8 cellular contexts compared by ENCODE assay signal in the genomic region with DNA sequence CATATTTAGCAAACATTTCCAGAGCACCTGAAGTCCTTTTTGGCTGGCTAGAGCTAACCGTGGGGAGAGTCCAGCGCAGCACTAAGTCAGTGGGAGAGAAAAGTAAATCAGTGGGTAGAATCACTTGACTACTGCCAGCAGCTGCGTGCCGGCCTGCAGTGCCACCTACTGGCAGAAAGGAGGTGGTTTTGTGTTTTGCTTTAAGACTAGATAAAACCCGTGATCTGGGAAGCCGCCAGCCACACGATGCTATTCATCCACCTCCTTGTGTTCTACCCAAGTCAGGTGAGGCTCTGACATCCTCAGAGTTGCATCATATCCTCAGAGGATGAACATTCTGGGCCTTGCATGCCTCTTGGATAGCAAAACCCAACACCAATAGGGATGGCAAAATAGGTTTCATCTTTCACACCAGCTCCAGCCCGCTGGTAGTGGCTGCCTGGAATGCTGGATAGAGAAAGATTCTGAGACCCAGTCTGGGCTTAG. TPM values are rescaled to one million over a fixed set of nuclear protein-coding genes. Genes with fewer than 3 reads are reported as not detected.
DNase-seq lines count a peak whose midpoint lies in the region; ATAC-seq and TF ChIP-seq lines count a peak whose summit lies in the region.

No MANE protein-coding gene starts in this region.

- H3K36me3 ChIP-seq in DND-41 (ENCODE audit: insufficient read depth, low read length) (no peaks in the 10 kb centered on the region), SJSA1 (no peaks in the 10 kb centered on the region), parathyroid adenoma (ENCODE audit: control insufficient read depth, insufficient read depth, low read length) (no peaks in the 10 kb centered on the region), thyroid gland (no peaks in the 10 kb centered on the region)

- H2AFZ ChIP-seq in DND-41 (ENCODE audit: low read depth, low read length) = no peak overlapping the region
- H2AFZ ChIP-seq in parathyroid adenoma = no peak overlapping the region

- WGBS in thyroid gland, 2 donors = 7% methylated on average over 8 of the region's 8 CpGs

- no peaks in the 10 kb centered on the region for H3K79me2 ChIP-seq in DND-41 (ENCODE audit: insufficient read depth, low read length)
- no peaks in the 10 kb centered on the region for H3K79me2 ChIP-seq in parathyroid adenoma

- H3K9me3 ChIP-seq in DND-41 (ENCODE audit: insufficient read depth, low read length, severe bottlenecking) = no peaks in the 10 kb centered on the region
- H3K9me3 ChIP-seq in SJSA1 (replicated peaks) = no peaks in the 10 kb centered on the region
- H3K9me3 ChIP-seq in parathyroid adenoma (ENCODE audit: control insufficient read depth, low read length) = no peaks in the 10 kb centered on the region
- no peaks in the 10 kb centered on the region for H3K9me3 ChIP-seq in thyroid gland

- H3K9ac ChIP-seq in DND-41 (ENCODE audit: low read depth, low read length) = no peak overlapping the region
- no peak overlapping the region for H3K9ac ChIP-seq in parathyroid adenoma

- TF ChIP-seq CTCF in DND-41 (IDR thresholded peaks at IDR 0.05; ENCODE audit: borderline replicate concordance, extremely low read depth, low read length, poor library complexity, severe bottlenecking) (peak; percentile 89), LNCAP (IDR thresholded peaks at IDR 0.05) (peak; percentile 91), parathyroid adenoma (IDR thresholded peaks at IDR 0.05) (peak; percentile 79), thyroid gland (IDR thresholded peaks at IDR 0.05) (peak; percentile 72 to 92 (median 82))

- no peak overlapping the region for H3K4me3 ChIP-seq in DND-41 (ENCODE audit: low read depth in 1 of 2, low read length in 2 of 2)
- H3K4me3 ChIP-seq in SJSA1 = no peak overlapping the region
- H3K4me3 ChIP-seq in parathyroid adenoma (ENCODE audit: low read depth, low read length) = no peak overlapping the region
- no peak overlapping the region for H3K4me3 ChIP-seq in thyroid gland (replicated peaks in 1 of 3)

- no peak overlapping the region for H3K27ac ChIP-seq in DND-41 (ENCODE audit: low read length)
- H3K27ac ChIP-seq in SJSA1 = no peak overlapping the region
- H3K27ac ChIP-seq in parathyroid adenoma = no peak overlapping the region
- H3K27ac ChIP-seq in thyroid gland = no peak overlapping the region

- intact Hi-C loops in thyroid gland (cut with DNase I) = loop anchor here (2.0 kb wide), 1 partner anchor 45 kb away; no protein-coding TSS in a partner anchor

- TF ChIP-seq POLR2A in thyroid gland (IDR thresholded peaks at IDR 0.05) = no peak

- DNase-seq in DND-41 (peak; percentile 73), SJSA1 (ENCODE audit: low read depth in 1 of 2, low spot score in 2 of 2) (peak; percentile 62 to 76), globus pallidus (ENCODE audit: low spot score) (peak; percentile 77), thyroid gland (peak; percentile 76 to 81), hepatic stellate cell (ENCODE audit: low spot score) (no peak)
- DNase-seq in activated gamma-delta T cell treated with anti-CD3 and anti-CD28 coated beads, Interleukin-2, amount 50 U/mL, for 16 hours (ENCODE audit: low read depth) = peak; percentile 62

- peak; percentile 78 for ATAC-seq in DND-41 (ENCODE audit: insufficient read depth, low read depth)

- H3K27me3 ChIP-seq in DND-41 (ENCODE audit: insufficient read depth, low read length, poor library complexity) (peaks cover 10% of the 10 kb centered on the region), SJSA1 (replicated peaks) (0 out of 2 replicates have a peak, but pooled peaks cover 3% of the 10 kb centered on the region), parathyroid adenoma (ENCODE audit: control insufficient read depth, insufficient read depth, low read length) (no peaks in the 10 kb centered on the region), thyroid gland (no peaks in the 10 kb centered on the region)

- H3K4me1 ChIP-seq in DND-41 (ENCODE audit: insufficient read depth, low read length) (peaks cover 4% of the 10 kb centered on the region; the same call in 1 of the 2 replicates), SJSA1 (replicated peaks) (peaks cover 14% of the 10 kb centered on the region), parathyroid adenoma (no peaks in the 10 kb centered on the region), thyroid gland (no peaks in the 10 kb centered on the region)

- H4K20me1 ChIP-seq in DND-41 (ENCODE audit: insufficient read depth, low read length) = 0 out of 2 replicates have a peak, but pooled peaks cover 3% of the 10 kb centered on the region

- no peak overlapping the region for H3K4me2 ChIP-seq in DND-41 (ENCODE audit: insufficient read depth, low read length)
- no peak overlapping the region for H3K4me2 ChIP-seq in parathyroid adenoma (ENCODE audit: low read length)

RNA-seq across cellular contexts. Expression of a gene that starts 14.1 kb away (rescaled TPM):
- 12.7 and 14.4 TPM in 2 replicates for total RNA-seq in SJSA1 (2014; rRNA removed; shearing (Covaris generic))
- 10 to 100 TPM in 2 of 4 donors, 1 to 10 TPM in 2; 9.3 to 17.0 (median 11.5) TPM for total RNA-seq in thyroid gland

RNA-seq across cellular contexts. Expression of a gene that starts 18.3 kb away (rescaled TPM):
- total RNA-seq in SJSA1 (2014; rRNA removed; shearing (Covaris generic)) = not detected in 2 replicates
- under 1 TPM in 2 of 4 donors, not detected in 2; 0.33 to 0.73 TPM for total RNA-seq in thyroid gland

RNA-seq across cellular contexts. Expression of a gene that starts 37.6 kb away (rescaled TPM):
- total RNA-seq in SJSA1 (2014; rRNA removed; shearing (Covaris generic)) = 0.06 and 0.13 TPM in 2 replicates
- under 1 TPM; 0.11 to 0.83 (median 0.29) TPM for total RNA-seq in thyroid gland
